ENCODE assay signal across 22 cellular contexts in the genomic region with DNA sequence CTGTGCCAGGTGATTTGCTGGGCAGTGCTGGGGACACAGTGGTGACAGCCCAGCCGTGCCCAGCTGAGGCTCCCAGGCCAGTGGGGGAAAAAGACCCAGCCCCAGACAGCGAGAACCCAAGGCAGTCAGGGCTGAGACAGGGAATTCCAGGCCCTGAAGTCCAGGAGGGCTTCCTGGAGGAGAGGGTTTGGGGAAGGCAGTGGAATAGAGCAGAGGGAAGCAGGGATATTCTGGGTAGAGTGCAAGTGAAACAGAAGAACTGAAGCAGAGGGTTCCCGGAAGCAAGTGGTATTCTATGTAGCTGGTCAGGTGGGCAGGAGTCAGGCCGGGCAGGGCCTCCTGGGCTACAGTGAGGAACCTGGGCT. TPM values are rescaled to one million over a fixed set of nuclear protein-coding genes. Genes with fewer than 3 reads are reported as not detected.
"Had no signal": no experiment of that assay in that cellular context is flagged by ENCODE, and none has a peak within 500 bp of the region (broad histone marks: within the 10 kb centered on the region; RNA-seq: fewer than 3 reads in every experiment).

No MANE protein-coding gene starts in this region.

- H3K9me3 Mint-ChIP-seq: activated naive CD4-positive, alpha-beta T cell treated with anti-CD3 and anti-CD28 coated beads for 36 hours; activated T-helper 1 cell treated with anti-CD3 and anti-CD28 coated beads, Interleukin-12 subunit alpha, Interleukin-12 subunit beta, Interleukin-2, Interleukin-4 antibody, amounts not matched to agents 30 ng/mL and 10 ng/mL and 1 ng/mL, durations not matched to agents 14 hours and 24 hours and 36 hours; memory B cell; T-helper 2 cell treated with Interferon-gamma antibody and Interleukin-4, amounts not matched to agents 5 μg/mL and 100 μg/mL, for 36 hours had no signal

- H3K4me3 Mint-ChIP-seq: activated CD8-positive, alpha-beta T cell treated with anti-CD3 and anti-CD28 coated beads, Interleukin-2, amount 10 ng/mL, durations not matched to agents 7 days and 5 days; activated naive CD4-positive, alpha-beta T cell treated with anti-CD3 and anti-CD28 coated beads for 36 hours; activated T-helper 1 cell treated with anti-CD3 and anti-CD28 coated beads, Interleukin-12 subunit alpha, Interleukin-12 subunit beta, Interleukin-2, Interleukin-4 antibody, amounts not matched to agents 30 ng/mL and 10 ng/mL and 1 ng/mL, durations not matched to agents 14 hours and 24 hours and 36 hours; memory B cell; T-helper 2 cell treated with Interferon-gamma antibody and Interleukin-4, amounts not matched to agents 5 μg/mL and 100 μg/mL, for 36 hours had no signal

- H3K36me3 ChIP-seq: heart left ventricle, left lung, neutrophil, prostate gland, spleen, suprapubic skin, WERI-Rb-1 had no signal

- H3K4me1 ChIP-seq: prostate gland, suprapubic skin had no signal

- H3K27ac ChIP-seq: coronary artery, heart left ventricle, left lung, neutrophil, spleen, suprapubic skin, WERI-Rb-1 had no signal

- H3K27me3 ChIP-seq: heart left ventricle, left lung had no signal

- H3K4me3 ChIP-seq: coronary artery, heart left ventricle, left lung, prostate gland, spleen, suprapubic skin had no signal

- H3K9me3 ChIP-seq: heart left ventricle, left lung, neutrophil, prostate gland, spleen, suprapubic skin had no signal

- H3K27ac Mint-ChIP-seq: activated CD8-positive, alpha-beta T cell treated with anti-CD3 and anti-CD28 coated beads, Interleukin-2, amount 10 ng/mL, durations not matched to agents 7 days and 5 days; activated naive CD4-positive, alpha-beta T cell treated with anti-CD3 and anti-CD28 coated beads for 36 hours; activated T-helper 1 cell treated with anti-CD3 and anti-CD28 coated beads, Interleukin-12 subunit alpha, Interleukin-12 subunit beta, Interleukin-2, Interleukin-4 antibody, amounts not matched to agents 30 ng/mL and 10 ng/mL and 1 ng/mL, durations not matched to agents 14 hours and 24 hours and 36 hours; memory B cell; T-helper 2 cell treated with Interferon-gamma antibody and Interleukin-4, amounts not matched to agents 5 μg/mL and 100 μg/mL, for 36 hours had no signal

- DNase-seq: activated CD4-positive, alpha-beta T cell treated with anti-CD3 and anti-CD28 coated beads for 48 hours; activated CD8-positive, alpha-beta T cell treated with anti-CD3 and anti-CD28 coated beads, Interleukin-2, amount 10 ng/mL, durations not matched to agents 7 days and 5 days; activated naive CD4-positive, alpha-beta T cell treated with anti-CD3 and anti-CD28 coated beads for 36 hours; effector CD8-positive, alpha-beta T cell; foreskin melanocyte; heart left ventricle; spleen; stimulated activated CD4-positive, alpha-beta T cell treated with anti-CD3 and anti-CD28 coated beads, Interleukin-1b, Interleukin-23, amount 100 ng/mL, for 48 hours; stimulated activated naive CD4-positive, alpha-beta T cell; WERI-Rb-1 had no signal

- ATAC-seq: activated CD8-positive, alpha-beta T cell treated with anti-CD3 and anti-CD28 coated beads, Interleukin-2, amount 10 ng/mL, durations not matched to agents 7 days and 5 days; heart left ventricle; sciatic nerve had no signal

- H3K36me3 Mint-ChIP-seq: memory B cell had no signal

RNA-seq across cellular contexts. Expression of gene CEACAM16, which starts 1.3 kb away (rescaled TPM):
- total RNA-seq: activated CD8-positive, alpha-beta T cell treated with anti-CD3 and anti-CD28 coated beads, Interleukin-2, amount 10 ng/mL, durations not matched to agents 7 days and 5 days; activated naive CD4-positive, alpha-beta T cell treated with anti-CD3 and anti-CD28 coated beads for 36 hours; activated T-helper 1 cell treated with anti-CD3 and anti-CD28 coated beads, Interleukin-12 subunit alpha, Interleukin-12 subunit beta, Interleukin-2, Interleukin-4 antibody, amounts not matched to agents 30 ng/mL and 10 ng/mL and 1 ng/mL, durations not matched to agents 14 hours and 24 hours and 36 hours; cardiac septum; heart left ventricle; prostate gland; sciatic nerve; spleen; suprapubic skin; urinary bladder had no signal
- polyA plus RNA-seq: heart left ventricle, keratinocyte, spleen, urinary bladder had no signal
